Comparison of ENCODE assay signal across 8 cellular contexts in genomic region chr10:97914837-97915211, GRCh38.
DNase-seq lines count a peak whose midpoint lies in the region; ATAC-seq, FAIRE-seq and TF ChIP-seq lines count a peak whose summit lies in the region.

No MANE protein-coding gene starts in this region.

- TF ChIP-seq POLR2A in HepG2 (IDR thresholded peaks at IDR 0.05; ENCODE audit: insufficient read depth in 1 of 2, low read depth in 2 of 2, low read length in 2 of 2), result no peak

- no peaks in the 10 kb centered on the region for H3K4me1 ChIP-seq in HepG2 (ENCODE audit: insufficient read depth, low read length)

- H3K9me3 Mint-ChIP-seq in activated CD4-positive, alpha-beta T cell treated with anti-CD3 and anti-CD28 coated beads, Interleukin-2, amount 10 ng/mL, durations not matched to agents 7 days and 5 days, result no peaks in the 10 kb centered on the region

- CTCF ChIA-PET in activated CD4-positive, alpha-beta T cell treated with anti-CD3 and anti-CD28 coated beads, Interleukin-2, amount 10 ng/mL, durations not matched to agents 7 days and 5 days (lab: Charles Lee), result interaction anchor here (0.7 to 2.2 kb wide), 17 partner anchors 8 to 349 kb away, joined by 3 to 20 read pairs (median 4); no protein-coding TSS in a partner anchor
- CTCF ChIA-PET in HepG2 (lab: Yijun Ruan, JAX; ENCODE audit: low intra/inter-chr PET ratio, low total read pairs), result interaction anchor here (2.0 to 3.1 kb wide), 3 partner anchors 113 to 131 kb away, joined by 6 to 39 read pairs (median 13); no protein-coding TSS in a partner anchor

- H3K27me3 Mint-ChIP-seq in activated CD4-positive, alpha-beta T cell treated with anti-CD3 and anti-CD28 coated beads, Interleukin-2, amount 10 ng/mL, durations not matched to agents 7 days and 5 days, result peaks cover 13% of the 10 kb centered on the region

- TF ChIP-seq CTCF in choroid plexus epithelial cell (conservative IDR thresholded peaks at IDR 0.05; ENCODE audit: low read depth, low read length) (peak; percentile 88), HepG2 (CRISPR knock-in tag; IDR thresholded peaks at IDR 0.05) (peak; percentile 94)

- intact Hi-C loops in HepG2 (cut with micrococcal nuclease; ENCODE audit: unreplicated experiment), result loop anchor here (1.0 kb wide), 2 partner anchors 126 to 130 kb away; no protein-coding TSS in a partner anchor

- no peak overlapping the region for H3K4me3 Mint-ChIP-seq in activated CD4-positive, alpha-beta T cell treated with anti-CD3 and anti-CD28 coated beads, Interleukin-2, amount 10 ng/mL, durations not matched to agents 7 days and 5 days

- DNase-seq in GM03348 (ENCODE audit: low spot score), result peak; percentile 91
- peak; percentile 12 for DNase-seq in NCI-H446 treated with DMSO at 0.1 percent for 48 hours (lab: John Stamatoyannopoulos, UW)
- DNase-seq in activated CD4-positive, alpha-beta T cell treated with anti-CD3 and anti-CD28 coated beads, Interleukin-2, amount 10 ng/mL, durations not matched to agents 7 days and 5 days, result peak; percentile 78
- peak; percentile 69 for DNase-seq in choroid plexus epithelial cell (ENCODE audit: low read depth)
- DNase-seq in HepG2 (ENCODE audit: low spot score), result peak; percentile 29
- peak; percentile 31 to 66 (median 41) for DNase-seq in stimulated activated CD4-positive, alpha-beta T cell treated with anti-CD3 and anti-CD28 coated beads, TNF-alpha, amount 100 ng/mL, for 1 hour (ENCODE audit: low read depth in 3 of 3, low spot score in 1 of 3)

- ATAC-seq in HG02885 (IDR thresholded peaks at IDR 0.05; ENCODE audit: poor library complexity, unreplicated experiment) (peak; percentile 75), HepG2 (peak; percentile 95), HG03097 (IDR thresholded peaks at IDR 0.05; ENCODE audit: low FRiP score, unreplicated experiment) (no peak)

- peaks cover 4 to 19% of the 10 kb centered on the region in 2 experiments; a peak in 2 of 5 replicates for H3K27me3 ChIP-seq in HepG2 (ENCODE audit: control insufficient read depth in 1 of 2, insufficient read depth in 2 of 2, low read length in 2 of 2)

- BruUV-seq in HepG2 (replicated peaks; lab: Mats Ljungman, UMichigan), result no TSS peak

- peaks cover 4% of the 10 kb centered on the region for H3K4me1 Mint-ChIP-seq in activated CD4-positive, alpha-beta T cell treated with anti-CD3 and anti-CD28 coated beads, Interleukin-2, amount 10 ng/mL, durations not matched to agents 7 days and 5 days

- no peak overlapping the region for H3K27ac ChIP-seq in HepG2 (ENCODE audit: extremely low read length, insufficient read depth, low read length)

- H3K9ac ChIP-seq in HepG2 (ENCODE audit: insufficient read depth, low read depth, low read length), result no peak overlapping the region

- H3K79me2 ChIP-seq in HepG2 (ENCODE audit: insufficient read depth, low read length), result no peaks in the 10 kb centered on the region

- H3K4me3 ChIP-seq in choroid plexus epithelial cell (ENCODE audit: low read depth, low read length), result no peak overlapping the region
- H3K4me3 ChIP-seq in HepG2 (replicated peaks in 1 of 3; ENCODE audit: insufficient read depth in 1 of 3, low read depth in 2 of 3, low read length in 3 of 3), result no peak overlapping the region

- H4K20me1 ChIP-seq in HepG2 (ENCODE audit: insufficient read depth, low read length), result 0 out of 2 replicates have a peak, but pooled peaks cover 6% of the 10 kb centered on the region

- no peak overlapping the region for H3K4me2 ChIP-seq in HepG2 (ENCODE audit: low read depth, low read length)

- H3K27ac Mint-ChIP-seq in activated CD4-positive, alpha-beta T cell treated with anti-CD3 and anti-CD28 coated beads, Interleukin-2, amount 10 ng/mL, durations not matched to agents 7 days and 5 days, result no peak overlapping the region

- POLR2A ChIA-PET in activated CD4-positive, alpha-beta T cell treated with anti-CD3 and anti-CD28 coated beads, Interleukin-2, amount 10 ng/mL, durations not matched to agents 7 days and 5 days (lab: Charles Lee), result no interaction called here
- POLR2A ChIA-PET in HepG2 (lab: Yijun Ruan, JAX), result no interaction called here

- WGBS in HepG2 (ENCODE audit: low lambda C conversion rate), result 24% methylated on average over 3 of the region's 11 CpGs

- peak; percentile 92 for TF ChIP-seq RAD21 in HepG2 (CRISPR knock-in tag; IDR thresholded peaks at IDR 0.05)

- no peak for FAIRE-seq in HepG2 (lab: Jason Lieb, UNC)

- H2AFZ ChIP-seq in HepG2 (ENCODE audit: low read length), result no peak overlapping the region

- no peak for TF ChIP-seq EP300 in HepG2 (IDR thresholded peaks at IDR 0.05; ENCODE audit: low read depth in 2 of 2, low read length in 2 of 2)
- no peak for TF ChIP-seq EP300 in HepG2 (CRISPR knock-in tag; IDR thresholded peaks at IDR 0.05; ENCODE audit: borderline replicate concordance)

- H3K36me3 ChIP-seq in HepG2 (replicated peaks in 1 of 2; ENCODE audit: control insufficient read depth in 1 of 2, insufficient read depth in 2 of 2, low read length in 2 of 2), result no peaks in the 10 kb centered on the region

- no peaks in the 10 kb centered on the region for H3K9me3 ChIP-seq in HepG2 (ENCODE audit: low read length)

- in situ Hi-C loops in HepG2 (cut with HindIII; ENCODE audit: extremely low pct_ligation_motif_present, low pct_unique_long_range_greater_than_20kb), result loop anchor here (5.0 to 25.0 kb wide), 2 partner anchors 127 to 397 kb away; no protein-coding TSS in a partner anchor

- no peaks in the 10 kb centered on the region for H3K36me3 Mint-ChIP-seq in activated CD4-positive, alpha-beta T cell treated with anti-CD3 and anti-CD28 coated beads, Interleukin-2, amount 10 ng/mL, durations not matched to agents 7 days and 5 days (ENCODE audit: low read depth)

TF ChIP-seq in HepG2, 621 proteins besides CTCF, POLR2A, EP300 and RAD21 (continues in another document):
- TF ChIP-seq ARID4A (CRISPR knock-in tag; IDR thresholded peaks at IDR 0.05; ENCODE audit: borderline replicate concordance), result no peak
- peak; percentile 91 for TF ChIP-seq STAG1 (CRISPR knock-in tag; IDR thresholded peaks at IDR 0.05)
- TF ChIP-seq RBM22 (optimal IDR thresholded peaks at IDR 0.05; ENCODE audit: low read length), result no peak
- no peak for TF ChIP-seq GTF2F1 (IDR thresholded peaks at IDR 0.05; ENCODE audit: low read length)
- TF ChIP-seq PCBP1 (IDR thresholded peaks at IDR 0.05; ENCODE audit: borderline replicate concordance, low read depth, low read length), result 0 out of 2 replicates have a peak, but pooled peaks have one; percentile 36
- peak; percentile 65 for TF ChIP-seq ZNF574 (CRISPR knock-in tag; IDR thresholded peaks at IDR 0.05)
- no peak for TF ChIP-seq MTA1 (CRISPR knock-in tag; IDR thresholded peaks at IDR 0.05; ENCODE audit: borderline replicate concordance)
- 0 out of 2 replicates have a peak, but pooled peaks have one; percentile 35 for TF ChIP-seq MXD3 (CRISPR knock-in tag; IDR thresholded peaks at IDR 0.05)
- TF ChIP-seq ERF (CRISPR knock-in tag; IDR thresholded peaks at IDR 0.05), result 0 out of 2 replicates have a peak, but pooled peaks have one; percentile 22
- TF ChIP-seq IKZF1 (IDR thresholded peaks at IDR 0.05), result no peak

Comparison
In these comparisons a context has a peak if more than half of its experiments do, and no peak if none do; other contexts are left out.
1. DNase-seq: peak in every context shown above with its lines; median percentile 91 in GM03348; 78 in activated CD4-positive, alpha-beta T cell treated with anti-CD3 and anti-CD28 coated beads, Interleukin-2, amount 10 ng/mL, durations not matched to agents 7 days and 5 days; 69 in choroid plexus epithelial cell; 41 in stimulated activated CD4-positive, alpha-beta T cell treated with anti-CD3 and anti-CD28 coated beads, TNF-alpha, amount 100 ng/mL, for 1 hour; 29 in HepG2; 12 in NCI-H446 treated with DMSO at 0.1 percent for 48 hours.